8 cellular contexts compared by ENCODE assay signal in genomic region chr16:67546761-67547422, GRCh38. TPM values are rescaled to one million over a fixed set of nuclear protein-coding genes. Genes with fewer than 3 reads are reported as not detected.
DNase-seq lines count a peak whose midpoint lies in the region; ATAC-seq and TF ChIP-seq lines count a peak whose summit lies in the region.

No MANE protein-coding gene starts in this region.

- H3K27ac Mint-ChIP-seq in activated naive CD4-positive, alpha-beta T cell treated with anti-CD3 and anti-CD28 coated beads, Interleukin-2, amount 50 U/mL, for 72 hours = peak overlapping the region; percentile 83 to 96

- TF ChIP-seq CTCF in uterus (IDR thresholded peaks at IDR 0.05) = peak; percentile 82 to 91 (median 86)

- no peaks in the 10 kb centered on the region for H3K4me1 ChIP-seq in SJSA1 (replicated peaks)
- peaks cover 0 to 6% of the 10 kb centered on the region in 2 donors for H3K4me1 ChIP-seq in uterus

- peak; percentile 5 for DNase-seq in DMS53 treated with DMSO at 0.1 percent for 48 hours (lab: John Stamatoyannopoulos, UW; ENCODE audit: unreplicated experiment)
- DNase-seq in SJSA1 (ENCODE audit: low read depth in 1 of 2, low spot score in 2 of 2) = peak; percentile 67 to 77
- peak; percentile 76 to 77 for DNase-seq in activated naive CD4-positive, alpha-beta T cell treated with anti-CD3 and anti-CD28 coated beads, Interleukin-2, amount 50 U/mL, for 72 hours (ENCODE audit: low spot score in 2 of 2)
- peak in 41 of 42 donors; percentile 57 to 90 (median 78) for DNase-seq in head of caudate nucleus
- peak; percentile 45 for DNase-seq in pons (ENCODE audit: low spot score)
- peak; percentile 66 to 70 for DNase-seq in uterus

- H3K36me3 Mint-ChIP-seq in activated naive CD4-positive, alpha-beta T cell treated with anti-CD3 and anti-CD28 coated beads, Interleukin-2, amount 50 U/mL, for 72 hours = peaks cover 0 to 6% of the 10 kb centered on the region in 2 donors

- no peak overlapping the region for H3K27ac ChIP-seq in SJSA1
- H3K27ac ChIP-seq in uterus = peak overlapping the region; percentile 15 to 17

- H3K27me3 ChIP-seq in SJSA1 (replicated peaks) (no peaks in the 10 kb centered on the region), uterus (no peaks in the 10 kb centered on the region)

- no peaks in the 10 kb centered on the region for H3K9me3 Mint-ChIP-seq in activated naive CD4-positive, alpha-beta T cell treated with anti-CD3 and anti-CD28 coated beads, Interleukin-2, amount 50 U/mL, for 72 hours

- intact Hi-C loops in head of caudate nucleus (cut with DNase I) (no loop called here), uterus (cut with DNase I; ENCODE audit: low total_unique reads) (no loop called here)

- H3K4me3 ChIP-seq in SJSA1 (no peak overlapping the region), uterus (no peak overlapping the region)

- ATAC-seq in HG03045 (IDR thresholded peaks at IDR 0.05; ENCODE audit: unreplicated experiment) = peak; percentile 47
- ATAC-seq in activated naive CD4-positive, alpha-beta T cell treated with anti-CD3 and anti-CD28 coated beads, Interleukin-2, amount 50 U/mL, for 72 hours = peak; percentile 55 to 66
- no peak for ATAC-seq in HG02938 (IDR thresholded peaks at IDR 0.05; ENCODE audit: unreplicated experiment)

- TF ChIP-seq POLR2A in uterus (IDR thresholded peaks at IDR 0.05) = no peak

- H3K9me3 ChIP-seq in SJSA1 (replicated peaks) (no peaks in the 10 kb centered on the region), uterus (no peaks in the 10 kb centered on the region)

- H3K36me3 ChIP-seq in SJSA1 (peaks cover 68% of the 10 kb centered on the region), uterus (no peaks in the 10 kb centered on the region)

RNA-seq across cellular contexts. Expression of gene CTCF, which starts 15.4 kb away (rescaled TPM):
- total RNA-seq in SJSA1 (2014; rRNA removed; shearing (Covaris generic)) = 26.6 and 39.1 TPM in 2 replicates
- total RNA-seq in activated naive CD4-positive, alpha-beta T cell treated with anti-CD3 and anti-CD28 coated beads, Interleukin-2, amount 50 U/mL, for 72 hours = 10 to 100 TPM; 51.5 to 62.1 TPM
- 10 to 100 TPM; 24.8 to 54.1 (median 43.7) TPM for total RNA-seq in uterus

RNA-seq across cellular contexts. Expression of gene RIPOR1, which starts 18.3 kb away (rescaled TPM):
- 20.1 and 24.8 TPM in 2 replicates for total RNA-seq in SJSA1 (2014; rRNA removed; shearing (Covaris generic))
- 10 to 100 TPM; 34.1 to 41.4 TPM for total RNA-seq in activated naive CD4-positive, alpha-beta T cell treated with anti-CD3 and anti-CD28 coated beads, Interleukin-2, amount 50 U/mL, for 72 hours
- total RNA-seq in uterus = 100 to 1,000 TPM in 1 of 4 donors, 10 to 100 TPM in 3; 48.2 to 137 (median 57.4) TPM

Comparison
In these comparisons a context has a peak if more than half of its experiments do, and no peak if none do; other contexts are left out.
1. DNase-seq: peak in every context shown above with its lines; median percentile 78 in head of caudate nucleus; 76 in activated naive CD4-positive, alpha-beta T cell treated with anti-CD3 and anti-CD28 coated beads, Interleukin-2, amount 50 U/mL, for 72 hours; 72 in SJSA1; 68 in uterus; 45 in pons; 5 in DMS53 treated with DMSO at 0.1 percent for 48 hours.